ENCODE assay signal across 34 cellular contexts in genomic region chr6:85961125-85961524, GRCh38.
"Had no signal": no experiment of that assay in that cellular context is flagged by ENCODE, and none has a peak within 500 bp of the region (broad histone marks: within the 10 kb centered on the region; RNA-seq: fewer than 3 reads in every experiment).

No MANE protein-coding gene starts in this region.

- H3K4me3 ChIP-seq: MG63 had no signal

- H3K27ac ChIP-seq: KMS-11 had no signal

- DNase-seq: Karpas-422, Kasumi-1, MG63, MM.1S, MV-4-11, NCI-H1048, NCI-H1092, NCI-H1092 treated with DMSO at 0.1 percent for 48 hours, NCI-H1105, NCI-H1105 treated with DMSO at 0.1 percent for 48 hours, NCI-H1417, NCI-H1417 treated with DMSO at 0.1 percent for 48 hours, NCI-H1436, NCI-H1436 treated with DMSO at 0.1 percent for 48 hours, NCI-H146, NCI-H1694, NCI-H1694 treated with DMSO at 0.1 percent for 48 hours, NCI-H187, NCI-H187 treated with DMSO at 0.1 percent for 48 hours, NCI-H1930, NCI-H2029, NCI-H2029 treated with DMSO at 0.1 percent for 48 hours, NCI-H2081, NCI-H2081 treated with DMSO at 0.1 percent for 48 hours, NCI-H2107, NCI-H2171, NCI-H2171 treated with DMSO at 0.1 percent for 48 hours, NCI-H2227 treated with DMSO at 0.1 percent for 48 hours, NCI-H226, NCI-H345, NCI-H446, NCI-H446 treated with DMSO at 0.1 percent for 48 hours, NCI-H510A had no signal

- H3K9me3 ChIP-seq: MG63 had no signal

- H3K36me3 ChIP-seq: MG63 had no signal

- H3K27me3 ChIP-seq: MG63 had no signal
